ENCODE assay signal across 1 cellular context in the genomic region with DNA sequence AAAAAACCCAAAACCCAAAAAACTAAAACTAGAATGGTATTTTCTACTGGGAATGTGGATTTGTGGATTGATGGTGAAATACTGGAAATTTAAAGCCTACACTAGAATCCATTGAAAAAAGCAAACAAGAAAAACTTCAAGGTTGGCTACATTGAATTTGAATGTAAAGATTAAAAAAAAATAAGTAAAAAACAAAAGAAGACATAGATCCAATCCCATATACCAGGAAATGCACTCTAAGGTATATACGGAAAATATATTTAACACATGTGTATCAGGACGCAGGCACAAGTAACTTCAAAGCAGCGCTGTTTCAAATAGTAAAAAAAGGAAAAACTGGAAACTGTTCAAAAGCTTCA.
TF ChIP-seq lines count a peak whose summit lies in the region.

No MANE protein-coding gene starts in this region.

TF ChIP-seq in GM23338, 12 proteins besides CTCF, POLR2A, EP300 and RAD21 (continued from another document):
- TF ChIP-seq STAT1 (IDR thresholded peaks at IDR 0.05; ENCODE audit: unreplicated experiment) (no peak), ZNF331 (CRISPR knock-in tag; IDR thresholded peaks at IDR 0.05; ENCODE audit: low read depth) (no peak), JUNB (IDR thresholded peaks at IDR 0.05; ENCODE audit: unreplicated experiment) (no peak), POLR2AphosphoS5 (IDR thresholded peaks at IDR 0.05; ENCODE audit: low read depth) (no peak), EZH2phosphoT487 (IDR thresholded peaks at IDR 0.05; ENCODE audit: unreplicated experiment) (no peak)
- TF ChIP-seq, protein P1, sequence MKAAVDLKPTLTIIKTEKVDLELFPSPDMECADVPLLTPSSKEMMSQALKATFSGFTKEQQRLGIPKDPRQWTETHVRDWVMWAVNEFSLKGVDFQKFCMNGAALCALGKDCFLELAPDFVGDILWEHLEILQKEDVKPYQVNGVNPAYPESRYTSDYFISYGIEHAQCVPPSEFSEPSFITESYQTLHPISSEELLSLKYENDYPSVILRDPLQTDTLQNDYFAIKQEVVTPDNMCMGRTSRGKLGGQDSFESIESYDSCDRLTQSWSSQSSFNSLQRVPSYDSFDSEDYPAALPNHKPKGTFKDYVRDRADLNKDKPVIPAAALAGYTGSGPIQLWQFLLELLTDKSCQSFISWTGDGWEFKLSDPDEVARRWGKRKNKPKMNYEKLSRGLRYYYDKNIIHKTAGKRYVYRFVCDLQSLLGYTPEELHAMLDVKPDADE (IDR thresholded peaks at IDR 0.05), result no peak
TF ChIP-seq in GM23338: peak in this region for 0.
